3 cellular contexts compared by ENCODE assay signal in the genomic region with DNA sequence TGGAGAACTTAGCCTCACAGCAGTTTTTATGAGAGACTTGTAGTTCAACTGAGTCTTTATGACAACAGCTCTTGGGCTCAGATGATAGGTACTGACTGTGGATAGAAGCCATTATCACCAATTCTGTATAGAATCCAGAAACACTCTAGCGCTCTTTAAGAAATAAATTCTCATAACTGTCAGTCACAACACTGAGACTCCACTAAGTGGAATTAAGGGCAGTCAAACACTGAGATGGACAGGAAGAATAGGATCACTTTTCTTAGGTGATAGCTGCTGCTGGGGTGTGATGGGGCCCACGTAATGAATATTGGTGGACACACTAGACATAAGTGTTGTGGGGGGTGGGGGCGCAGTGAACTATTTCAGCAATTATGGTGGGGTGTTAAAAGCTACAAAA.
"Had no signal": no experiment of that assay in that cellular context is flagged by ENCODE, and none has a peak within 500 bp of the region (broad histone marks: within the 10 kb centered on the region; RNA-seq: fewer than 3 reads in every experiment).

No MANE protein-coding gene starts in this region.

- ATAC-seq: GM12878 had no signal

- H3K4me3 ChIP-seq: GM12878 had no signal

- DNase-seq: GDM1, GF-D8 had no signal
